Comparison of ENCODE assay signal across 6 cellular contexts in genomic region chr16:29791845-29792797, GRCh38. TPM values are rescaled to one million over a fixed set of nuclear protein-coding genes. Genes with fewer than 3 reads are reported as not detected.
DNase-seq lines count a peak whose midpoint lies in the region; ATAC-seq lines count a peak whose summit lies in the region.

No MANE protein-coding gene starts in this region.

- H3K27me3 ChIP-seq in GM23248 (replicated peaks; ENCODE audit: insufficient read depth) (no peaks in the 10 kb centered on the region), muscle layer of colon (ENCODE audit: control insufficient read depth in 1 of 2, insufficient read depth in 2 of 2, low read length in 2 of 2) (no peaks in the 10 kb centered on the region)

- no peaks in the 10 kb centered on the region for H4K20me1 ChIP-seq in GM23248 (ENCODE audit: insufficient read depth)

- peaks cover 41% of the 10 kb centered on the region for H3K4me1 Mint-ChIP-seq in activated CD8-positive, alpha-beta T cell treated with anti-CD3 and anti-CD28 coated beads, Interleukin-2, amount 10 ng/mL, durations not matched to agents 7 days and 5 days (ENCODE audit: low read depth)

- H3K36me3 ChIP-seq in GM23248 (ENCODE audit: low read depth) (no peaks in the 10 kb centered on the region), muscle layer of colon (ENCODE audit: insufficient read depth, low read length) (peaks cover 6% of the 10 kb centered on the region)

- in situ Hi-C loops in GM23248 (cut with MboI): no loop called here

- H3K9ac ChIP-seq in GM23248 (peak overlapping the region; percentile 86; the same call in 1 of the 2 replicates), muscle layer of colon (ENCODE audit: low read length) (peak overlapping the region; percentile 50)

- H3K4me1 ChIP-seq in GM23248 (ENCODE audit: insufficient read depth) (0 out of 2 replicates have a peak, but pooled peaks cover 9% of the 10 kb centered on the region), muscle layer of colon (ENCODE audit: insufficient read depth, low read length) (peaks cover 9% of the 10 kb centered on the region)

- H3K79me2 ChIP-seq in GM23248 (ENCODE audit: insufficient read depth): peaks cover 65% of the 10 kb centered on the region

- no peaks in the 10 kb centered on the region for H3K27me3 Mint-ChIP-seq in activated CD8-positive, alpha-beta T cell treated with anti-CD3 and anti-CD28 coated beads, Interleukin-2, amount 10 ng/mL, durations not matched to agents 7 days and 5 days (ENCODE audit: low read depth)

- no peaks in the 10 kb centered on the region for H3K9me3 Mint-ChIP-seq in activated CD8-positive, alpha-beta T cell treated with anti-CD3 and anti-CD28 coated beads, Interleukin-2, amount 10 ng/mL, durations not matched to agents 7 days and 5 days (ENCODE audit: insufficient read depth)

- peak overlapping the region; percentile 79 for H3K4me2 ChIP-seq in GM23248 (ENCODE audit: unreplicated experiment)

- peak overlapping the region; percentile 100 for H3K4me3 Mint-ChIP-seq in activated CD8-positive, alpha-beta T cell treated with anti-CD3 and anti-CD28 coated beads, Interleukin-2, amount 10 ng/mL, durations not matched to agents 7 days and 5 days

- H3K27ac Mint-ChIP-seq in activated CD8-positive, alpha-beta T cell treated with anti-CD3 and anti-CD28 coated beads, Interleukin-2, amount 10 ng/mL, durations not matched to agents 7 days and 5 days: peak overlapping the region; percentile 96

- H2AFZ ChIP-seq in GM23248: peak overlapping the region; percentile 94

- POLR2A ChIA-PET in activated CD8-positive, alpha-beta T cell treated with anti-CD3 and anti-CD28 coated beads, Interleukin-2, amount 10 ng/mL, durations not matched to agents 7 days and 5 days (lab: Charles Lee): interaction anchor here (0.5 to 6.9 kb wide), 5 partner anchors 10 to 100 kb away, joined by 3 to 89 read pairs (median 27); partner anchors contain the start of genes C16orf54 and MAZ

- H3K27ac ChIP-seq in GM23248 (no peak overlapping the region), muscle layer of colon (ENCODE audit: low read depth, low read length) (no peak overlapping the region)

- H3K9me3 ChIP-seq in GM23248 (ENCODE audit: low read depth): no peaks in the 10 kb centered on the region
- no peaks in the 10 kb centered on the region for H3K9me3 ChIP-seq in muscle layer of colon (ENCODE audit: low read length)

- peaks cover 59% of the 10 kb centered on the region for H3K36me3 Mint-ChIP-seq in activated CD8-positive, alpha-beta T cell treated with anti-CD3 and anti-CD28 coated beads, Interleukin-2, amount 10 ng/mL, durations not matched to agents 7 days and 5 days (ENCODE audit: low read depth)

- CTCF ChIA-PET in activated CD8-positive, alpha-beta T cell treated with anti-CD3 and anti-CD28 coated beads, Interleukin-2, amount 10 ng/mL, durations not matched to agents 7 days and 5 days (lab: Charles Lee): interaction anchor here (0.9 to 5.3 kb wide), 5 partner anchors 7 to 91 kb away, joined by 3 to 64 read pairs (median 36); partner anchors contain the start of gene PAGR1

- ATAC-seq in activated CD8-positive, alpha-beta T cell treated with anti-CD3 and anti-CD28 coated beads, Interleukin-2, amount 10 ng/mL, durations not matched to agents 7 days and 5 days: no peak
- no peak for ATAC-seq in GM18907 (IDR thresholded peaks at IDR 0.05; ENCODE audit: unreplicated experiment)

- 84 to 86% methylated on average over 9 of the region's 9 CpGs for WGBS in GM23248 (ENCODE audit: low coverage in 1 of 2, low lambda C conversion rate in 2 of 2, missing lambda C conversion rate in 2 of 2), 2 experiments

- no peaks in the 10 kb centered on the region for H3K9me2 ChIP-seq in GM23248 (ENCODE audit: insufficient read depth)

- peaks cover 5% of the 10 kb centered on the region; the same call in 1 of the 2 replicates for H3F3A ChIP-seq in GM23248 (ENCODE audit: insufficient read depth)

- DNase-seq in GM23248 (no peak), iPS-NIHi11 (ENCODE audit: low spot score) (no peak), NCI-H1694 treated with DMSO at 0.1 percent for 48 hours (lab: John Stamatoyannopoulos, UW) (no peak)
- no peak for DNase-seq in activated CD8-positive, alpha-beta T cell treated with anti-CD3 and anti-CD28 coated beads, Interleukin-2, amount 10 ng/mL, durations not matched to agents 7 days and 5 days

- H3K4me3 ChIP-seq in GM23248 (peak overlapping the region; percentile 84), muscle layer of colon (ENCODE audit: low read depth in 1 of 2, low read length in 2 of 2) (peak overlapping the region in 1 of 2 donors; percentile 93)

RNA-seq across cellular contexts. Expression of gene KIF22, which starts 1.6 kb away (rescaled TPM):
- total RNA-seq in GM23248 (2014; rRNA removed; shearing (Covaris generic)): 28.7 and 30.4 TPM in 2 replicates
- 39.5 and 41.8 TPM in 2 replicates for polyA plus RNA-seq in GM23248 (2016; fragmentation: Nextera tagmentation; extraction: Ambion mirVana)
- total RNA-seq in activated CD8-positive, alpha-beta T cell treated with anti-CD3 and anti-CD28 coated beads, Interleukin-2, amount 10 ng/mL, durations not matched to agents 7 days and 5 days: 100 to 1,000 TPM; 229 to 233 TPM

RNA-seq across cellular contexts. Expression of gene ZG16, which starts 14.1 kb away (rescaled TPM):
- total RNA-seq in GM23248 (2014; rRNA removed; shearing (Covaris generic)): not detected in 2 replicates
- polyA plus RNA-seq in GM23248 (2016; fragmentation: Nextera tagmentation; extraction: Ambion mirVana): not detected in 2 replicates
- total RNA-seq in activated CD8-positive, alpha-beta T cell treated with anti-CD3 and anti-CD28 coated beads, Interleukin-2, amount 10 ng/mL, durations not matched to agents 7 days and 5 days: not detected

RNA-seq across cellular contexts. Expression of gene MAZ, which starts 14.2 kb away (rescaled TPM):
- total RNA-seq in GM23248 (2014; rRNA removed; shearing (Covaris generic)): 169 and 215 TPM in 2 replicates
- 74.5 and 76.8 TPM in 2 replicates for polyA plus RNA-seq in GM23248 (2016; fragmentation: Nextera tagmentation; extraction: Ambion mirVana)
- total RNA-seq in activated CD8-positive, alpha-beta T cell treated with anti-CD3 and anti-CD28 coated beads, Interleukin-2, amount 10 ng/mL, durations not matched to agents 7 days and 5 days: 100 to 1,000 TPM; 455 to 494 TPM

RNA-seq across cellular contexts. Expression of gene PRRT2, which starts 19.9 kb away (rescaled TPM):
- 0.43 and 4.0 TPM in 2 replicates for total RNA-seq in GM23248 (2014; rRNA removed; shearing (Covaris generic))
- 1.3 and 2.1 TPM in 2 replicates for polyA plus RNA-seq in GM23248 (2016; fragmentation: Nextera tagmentation; extraction: Ambion mirVana)
- total RNA-seq in activated CD8-positive, alpha-beta T cell treated with anti-CD3 and anti-CD28 coated beads, Interleukin-2, amount 10 ng/mL, durations not matched to agents 7 days and 5 days: under 1 TPM; 0.16 to 0.83 TPM

RNA-seq across cellular contexts. Expression of gene PAGR1, which starts 23.8 kb away (rescaled TPM):
- 23.6 and 30.6 TPM in 2 replicates for total RNA-seq in GM23248 (2014; rRNA removed; shearing (Covaris generic))
- polyA plus RNA-seq in GM23248 (2016; fragmentation: Nextera tagmentation; extraction: Ambion mirVana): 17.5 and 19.3 TPM in 2 replicates
- total RNA-seq in activated CD8-positive, alpha-beta T cell treated with anti-CD3 and anti-CD28 coated beads, Interleukin-2, amount 10 ng/mL, durations not matched to agents 7 days and 5 days: 10 to 100 TPM; 39.1 TPM
